In genomic region chr2:211216221-211216620, GRCh38 we compare ENCODE assay signal across 14 cellular contexts.
DNase-seq lines count a peak whose midpoint lies in the region; ATAC-seq and TF ChIP-seq lines count a peak whose summit lies in the region.
"Had no signal": no experiment of that assay in that cellular context is flagged by ENCODE, and none has a peak within 500 bp of the region (broad histone marks: within the 10 kb centered on the region; RNA-seq: fewer than 3 reads in every experiment).

No MANE protein-coding gene starts in this region.

- H3K9me3 Mint-ChIP-seq in brain = peaks cover 8 to 19% (median 16%) of the 10 kb centered on the region in 5 experiments
- H3K9me3 Mint-ChIP-seq in stimulated activated naive CD8-positive, alpha-beta T cell treated with anti-CD3 and anti-CD28 coated beads, Interleukin-15, amount 100 ng/mL, for 72 hours = peaks cover 10 to 11% of the 10 kb centered on the region in 2 donors

- no peaks in the 10 kb centered on the region for H3K9me3 ChIP-seq in MM.1S (replicated peaks; ENCODE audit: insufficient read depth, low read length)
- no peaks in the 10 kb centered on the region for H3K9me3 ChIP-seq in right lobe of liver
- H3K9me3 ChIP-seq: colonic mucosa had no signal

- no peaks in the 10 kb centered on the region for H3K79me2 ChIP-seq in MM.1S (ENCODE audit: low read length)

- 0 out of 2 replicates have a peak, but pooled peaks cover 2% of the 10 kb centered on the region for H3K4me1 ChIP-seq in MM.1S (ENCODE audit: low read length)
- no peaks in the 10 kb centered on the region for H3K4me1 ChIP-seq in right lobe of liver
- H3K4me1 ChIP-seq: colonic mucosa, heart left ventricle, spleen had no signal

- TF ChIP-seq POLR2A in right lobe of liver (IDR thresholded peaks at IDR 0.05) = no peak

- H3K4me3 Mint-ChIP-seq in brain = no peak overlapping the region
- no peak overlapping the region for H3K4me3 Mint-ChIP-seq in stimulated activated naive CD8-positive, alpha-beta T cell treated with anti-CD3 and anti-CD28 coated beads, Interleukin-15, amount 100 ng/mL, for 72 hours
- H3K4me3 Mint-ChIP-seq: activated T-cell treated with anti-CD3 and anti-CD28 coated beads, Interleukin-2, amount 50 U/mL, for 4 hours had no signal

- no peak overlapping the region for H3K27ac Mint-ChIP-seq in brain
- no peak overlapping the region for H3K27ac Mint-ChIP-seq in stimulated activated naive CD8-positive, alpha-beta T cell treated with anti-CD3 and anti-CD28 coated beads, Interleukin-15, amount 100 ng/mL, for 72 hours

- H3K4me3 ChIP-seq in GM06990 (replicated peaks; ENCODE audit: low read depth, low read length) (no peak overlapping the region), MM.1S (ENCODE audit: low read length) (no peak overlapping the region), right lobe of liver (no peak overlapping the region)
- H3K4me3 ChIP-seq: colonic mucosa, heart left ventricle, spleen had no signal

- H3K36me3 ChIP-seq in GM06990 (ENCODE audit: control insufficient read depth, insufficient read depth, low read length) (no peaks in the 10 kb centered on the region), MM.1S (replicated peaks; ENCODE audit: insufficient read depth, low read length) (no peaks in the 10 kb centered on the region), right lobe of liver (no peaks in the 10 kb centered on the region)
- H3K36me3 ChIP-seq: colonic mucosa, heart left ventricle, spleen had no signal

- H3K9ac ChIP-seq in MM.1S (ENCODE audit: low read length) = no peak overlapping the region

- no peak overlapping the region for H3K4me2 ChIP-seq in MM.1S (ENCODE audit: low read depth, low read length)

- no peaks in the 10 kb centered on the region for H4K20me1 ChIP-seq in MM.1S (ENCODE audit: insufficient read depth, low read length)

- peaks cover 5% of the 10 kb centered on the region for H3K27me3 Mint-ChIP-seq in brain
- H3K27me3 Mint-ChIP-seq in stimulated activated naive CD8-positive, alpha-beta T cell treated with anti-CD3 and anti-CD28 coated beads, Interleukin-15, amount 100 ng/mL, for 72 hours = no peaks in the 10 kb centered on the region

- intact Hi-C loops in right lobe of liver (cut with DNase I) = no loop called here

- no peaks in the 10 kb centered on the region for H3F3A ChIP-seq in MM.1S (ENCODE audit: insufficient read depth, low read length)

- peak; percentile 13 for TF ChIP-seq CTCF in GM06990 (IDR thresholded peaks at IDR 0.05; ENCODE audit: insufficient read depth, low read length, poor library complexity, severe bottlenecking)
- peak; percentile 42 for TF ChIP-seq CTCF in MM.1S (IDR thresholded peaks at IDR 0.05; ENCODE audit: low read length)
- peak; percentile 22 to 42 for TF ChIP-seq CTCF in brain (conservative IDR thresholded peaks at IDR 0.05)
- TF ChIP-seq CTCF in right lobe of liver (IDR thresholded peaks at IDR 0.05) = peak; percentile 20 to 42 (median 35)

- H3K27me3 ChIP-seq in GM06990 (replicated peaks; ENCODE audit: control insufficient read depth, insufficient read depth, low read length) (no peaks in the 10 kb centered on the region; the same call in 1 of the 2 replicates), MM.1S (replicated peaks; ENCODE audit: insufficient read depth, low read length) (no peaks in the 10 kb centered on the region), right lobe of liver (no peaks in the 10 kb centered on the region)
- H3K27me3 ChIP-seq: colonic mucosa, heart left ventricle, spleen had no signal

- 0% methylated on average over 1 of the region's 1 CpG for WGBS in right lobe of liver (ENCODE audit: insufficient coverage, low coverage, low lambda C conversion rate, missing lambda C conversion rate)

- ATAC-seq in right lobe of liver (peak in 2 of 4 donors; percentile 30 to 62), GM21825 (IDR thresholded peaks at IDR 0.05; ENCODE audit: unreplicated experiment) (no peak)
- ATAC-seq in stimulated activated naive CD8-positive, alpha-beta T cell treated with anti-CD3 and anti-CD28 coated beads, Interleukin-15, amount 100 ng/mL, for 72 hours = no peak
- ATAC-seq: activated T-cell treated with anti-CD3 and anti-CD28 coated beads, Interleukin-2, amount 50 U/mL, for 4 hours; heart left ventricle had no signal

- no peak overlapping the region for H3K27ac ChIP-seq in MM.1S (ENCODE audit: low read length)
- no peak overlapping the region for H3K27ac ChIP-seq in right lobe of liver
- H3K27ac ChIP-seq: colonic mucosa, heart left ventricle, spleen had no signal

- H3K36me3 Mint-ChIP-seq in brain = no peaks in the 10 kb centered on the region

- H3K9me2 ChIP-seq in MM.1S (replicated peaks; ENCODE audit: insufficient read depth, low read length) = no peaks in the 10 kb centered on the region

- no peak overlapping the region for H2AFZ ChIP-seq in MM.1S (ENCODE audit: low read length)

- no peaks in the 10 kb centered on the region for H3K4me1 Mint-ChIP-seq in brain
- no peaks in the 10 kb centered on the region for H3K4me1 Mint-ChIP-seq in stimulated activated naive CD8-positive, alpha-beta T cell treated with anti-CD3 and anti-CD28 coated beads, Interleukin-15, amount 100 ng/mL, for 72 hours

- DNase-seq in GM06990 (ENCODE audit: extremely low read depth, insufficient read length) (no peak), MM.1S (peak; percentile 41), right lobe of liver (no peak), occipital lobe (lab: John Stamatoyannopoulos, UW) (no peak), NCI-H1092 (lab: John Stamatoyannopoulos, UW) (no peak)
- DNase-seq in stimulated activated naive CD8-positive, alpha-beta T cell treated with anti-CD3 and anti-CD28 coated beads, Interleukin-15, amount 100 ng/mL, for 72 hours = no peak
- DNase-seq: activated T-cell treated with anti-CD3 and anti-CD28 coated beads, Interleukin-2, amount 50 U/mL, for 4 hours; colonic mucosa; heart left ventricle; KG1; NCI-H526 treated with DMSO at 0.1 percent for 48 hours; spleen had no signal
